ENCODE assay signal across 8 cellular contexts in the genomic region with DNA sequence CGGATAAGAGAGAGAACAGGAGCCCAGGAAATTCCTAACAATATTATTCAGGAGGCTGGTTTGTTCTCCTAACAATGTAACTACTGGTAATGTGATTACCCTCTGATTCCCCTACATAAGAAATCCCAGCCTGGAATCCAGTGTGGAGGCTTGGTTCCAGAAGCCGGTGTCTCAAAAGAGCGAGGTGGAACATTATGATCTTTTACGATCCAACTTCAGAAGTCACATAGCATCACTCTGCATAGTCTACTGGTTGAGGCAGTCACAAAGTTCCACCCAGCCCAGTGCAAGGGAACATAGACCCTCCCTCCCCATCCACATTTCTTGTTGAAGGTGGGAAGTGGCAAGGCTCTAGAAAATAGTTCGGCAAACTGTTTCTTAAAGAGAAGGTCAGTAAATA.
"Had no signal": no experiment of that assay in that cellular context is flagged by ENCODE, and none has a peak within 500 bp of the region (broad histone marks: within the 10 kb centered on the region; RNA-seq: fewer than 3 reads in every experiment).

No MANE protein-coding gene starts in this region.

- DNase-seq: GDM1, GF-D8 had no signal

- H3K4me3 ChIP-seq: GM12878 had no signal

- ATAC-seq: GM12878 had no signal

- FAIRE-seq: G401.6, GM12878, GM12891, GM12892, GM18507, GM19239 had no signal
